8 cellular contexts compared by ENCODE assay signal in the genomic region with DNA sequence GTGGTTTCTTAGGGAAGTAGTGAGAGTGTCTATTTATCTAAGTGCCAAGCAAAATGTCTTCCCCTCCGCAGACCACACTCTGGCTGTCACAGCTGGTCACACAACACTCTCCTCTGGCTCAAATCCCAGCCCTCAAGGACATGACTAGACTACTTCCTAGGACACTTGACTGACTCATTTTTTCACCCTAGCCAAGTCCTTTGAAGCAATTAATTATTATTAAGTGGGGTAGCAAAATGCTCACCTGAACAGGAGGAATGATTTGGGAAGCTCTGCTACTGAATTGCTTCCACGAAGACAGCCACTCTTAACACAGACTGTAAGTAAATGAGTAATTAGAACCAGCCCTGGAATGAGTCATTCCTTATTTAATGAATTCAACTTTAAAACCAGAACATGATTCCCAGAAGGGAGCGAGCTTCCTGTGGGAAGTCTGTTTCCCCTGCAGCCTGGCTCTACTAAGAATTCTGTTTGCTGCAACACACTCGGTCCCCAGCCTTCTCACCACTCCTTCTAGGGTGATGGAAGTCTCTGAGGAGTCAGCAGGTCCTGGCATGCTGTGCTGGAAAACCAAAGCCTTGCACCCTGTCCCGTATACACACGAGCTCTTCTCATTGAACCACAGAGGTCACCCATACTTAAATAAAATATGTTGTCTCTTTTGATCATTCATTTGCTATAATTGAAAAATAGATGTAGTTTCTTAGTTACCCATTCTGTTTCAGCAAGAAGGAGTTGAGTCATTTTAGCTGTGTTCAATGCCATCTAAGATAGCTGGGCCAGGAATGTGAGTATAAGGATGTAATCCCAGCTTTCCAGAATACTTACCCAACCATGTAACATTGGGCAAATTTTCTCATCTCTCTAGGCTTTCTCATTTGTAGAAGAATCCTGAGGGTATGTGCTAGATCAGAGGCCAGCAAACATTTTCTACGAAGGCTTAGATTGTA.
A peak's percentile ranks its signal among the peaks of the same experiment; 100 is the strongest.
DNase-seq lines count a peak whose midpoint lies in the region; TF ChIP-seq lines count a peak whose summit lies in the region.

No MANE protein-coding gene starts in this region.

- DNase-seq in DMS53 treated with DMSO at 0.1 percent for 48 hours (lab: John Stamatoyannopoulos, UW; ENCODE audit: unreplicated experiment) (peak; percentile 10), NB4 (ENCODE audit: low read depth) (peak; percentile 40), cerebellar cortex (ENCODE audit: low spot score) (peak; percentile 3), middle frontal gyrus (ENCODE audit: extremely low spot score, low spot score) (peak; percentile 35), NCI-H82 treated with DMSO at 0.1 percent for 48 hours (lab: John Stamatoyannopoulos, UW; ENCODE audit: unreplicated experiment) (no peak), NCI-H1048 (lab: John Stamatoyannopoulos, UW) (no peak), ecto neural progenitor cell (ENCODE audit: low spot score) (no peak), HEK293T (ENCODE audit: extremely low spot score) (no peak)

- no peak for TF ChIP-seq POLR2A in NB4 (IDR thresholded peaks at IDR 0.05; ENCODE audit: extremely low read depth, insufficient read length)

- CTCF ChIA-PET in HEK293T (lab: Yijun Ruan, JAX), result no interaction called here

- no peak for TF ChIP-seq CTCF in NB4 (IDR thresholded peaks at IDR 0.05; ENCODE audit: low read depth, low read length)

- no peak overlapping the region for H3K4me3 ChIP-seq in NB4 (ENCODE audit: low read depth, low read length)

- POLR2A ChIA-PET in HEK293T (lab: Yijun Ruan, JAX), result no interaction called here

TF ChIP-seq in HEK293T, 16 proteins besides CTCF, POLR2A, EP300 and RAD21:
- TF ChIP-seq ZNF384 (IDR thresholded peaks at IDR 0.05), result no peak
- TF ChIP-seq TARDBP (IDR thresholded peaks at IDR 0.05), result no peak
- no peak for TF ChIP-seq LEF1 (IDR thresholded peaks at IDR 0.05; ENCODE audit: borderline replicate concordance)
- TF ChIP-seq ARNT (IDR thresholded peaks at IDR 0.05), result no peak
- no peak for TF ChIP-seq HDGF (IDR thresholded peaks at IDR 0.05; ENCODE audit: borderline replicate concordance)
- TF ChIP-seq L3MBTL2 (conservative IDR thresholded peaks at IDR 0.05), result no peak
- TF ChIP-seq ELF4 (IDR thresholded peaks at IDR 0.05), result no peak
- TF ChIP-seq NFRKB (IDR thresholded peaks at IDR 0.05), result no peak
- no peak for TF ChIP-seq FOXA1 (IDR thresholded peaks at IDR 0.05)
- no peak for TF ChIP-seq SUZ12 (IDR thresholded peaks at IDR 0.05)
- TF ChIP-seq SP1 (IDR thresholded peaks at IDR 0.05), result no peak
- TF ChIP-seq FOXM1 (IDR thresholded peaks at IDR 0.05; ENCODE audit: borderline replicate concordance), result no peak
- no peak for TF ChIP-seq CTBP1 (IDR thresholded peaks at IDR 0.05; ENCODE audit: borderline replicate concordance)
- TF ChIP-seq FOXK2 (IDR thresholded peaks at IDR 0.05), result no peak
- TF ChIP-seq, protein P1, sequence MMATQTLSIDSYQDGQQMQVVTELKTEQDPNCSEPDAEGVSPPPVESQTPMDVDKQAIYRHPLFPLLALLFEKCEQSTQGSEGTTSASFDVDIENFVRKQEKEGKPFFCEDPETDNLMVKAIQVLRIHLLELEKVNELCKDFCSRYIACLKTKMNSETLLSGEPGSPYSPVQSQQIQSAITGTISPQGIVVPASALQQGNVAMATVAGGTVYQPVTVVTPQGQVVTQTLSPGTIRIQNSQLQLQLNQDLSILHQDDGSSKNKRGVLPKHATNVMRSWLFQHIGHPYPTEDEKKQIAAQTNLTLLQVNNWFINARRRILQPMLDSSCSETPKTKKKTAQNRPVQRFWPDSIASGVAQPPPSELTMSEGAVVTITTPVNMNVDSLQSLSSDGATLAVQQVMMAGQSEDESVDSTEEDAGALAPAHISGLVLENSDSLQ (IDR thresholded peaks at IDR 0.05), result no peak
- TF ChIP-seq BHLHE40 (IDR thresholded peaks at IDR 0.05; ENCODE audit: borderline replicate concordance), result no peak

Comparison
In these comparisons a context has a peak if more than half of its experiments do, and no peak if none do; other contexts are left out.
1. DNase-seq: peak in DMS53 treated with DMSO at 0.1 percent for 48 hours (single experiment), NB4 (single experiment), cerebellar cortex (single experiment) and middle frontal gyrus (single experiment); none in NCI-H82 treated with DMSO at 0.1 percent for 48 hours (single experiment), NCI-H1048 (single experiment), ecto neural progenitor cell (single experiment) and HEK293T (single experiment).